In genomic region chr6:109295766-109296156, GRCh38 we compare ENCODE assay signal across 18 cellular contexts.
DNase-seq lines count a peak whose midpoint lies in the region; TF ChIP-seq lines count a peak whose summit lies in the region.
"Had no signal": no experiment of that assay in that cellular context is flagged by ENCODE, and none has a peak within 500 bp of the region (broad histone marks: within the 10 kb centered on the region; RNA-seq: fewer than 3 reads in every experiment).

No MANE protein-coding gene starts in this region.

- TF ChIP-seq CTCF in Peyer's patch (IDR thresholded peaks at IDR 0.05) (no peak), transverse colon (IDR thresholded peaks at IDR 0.05) (no peak), mesothelial cell of epicardium (IDR thresholded peaks at IDR 0.05; ENCODE audit: unreplicated experiment) (no peak), endothelial cell (IDR thresholded peaks at IDR 0.05; ENCODE audit: unreplicated experiment) (no peak)

- in situ Hi-C loops in transverse colon (cut with MboI; ENCODE audit: low pct_ligation_motif_present in 1 of 4, low pct_unique_long_range_greater_than_20kb in 1 of 4, low sequenced_read_pairs in 3 of 4) = no loop called here

- H3K4me1 ChIP-seq in Peyer's patch = peaks cover 0 to 31% (median 0%) of the 10 kb centered on the region in 4 donors
- peaks cover 62% of the 10 kb centered on the region for H3K4me1 ChIP-seq in mucosa of stomach (ENCODE audit: control insufficient read depth, insufficient read depth, low read length)
- peaks cover 5 to 79% (median 45%) of the 10 kb centered on the region in 4 donors for H3K4me1 ChIP-seq in transverse colon

- no peak for TF ChIP-seq EP300 in transverse colon (IDR thresholded peaks at IDR 0.05; ENCODE audit: low read depth)

- H3K4me3 Mint-ChIP-seq in mesothelial cell of epicardium (no peak overlapping the region), endothelial cell (ENCODE audit: unreplicated experiment) (no peak overlapping the region)
- H3K4me3 Mint-ChIP-seq: HFFc6 had no signal

- H3K27me3 ChIP-seq in Peyer's patch = no peaks in the 10 kb centered on the region
- no peaks in the 10 kb centered on the region for H3K27me3 ChIP-seq in mucosa of stomach (ENCODE audit: control insufficient read depth, insufficient read depth, low read length)
- H3K27me3 ChIP-seq in transverse colon = no peaks in the 10 kb centered on the region

- H3K9me3 ChIP-seq in Peyer's patch = no peaks in the 10 kb centered on the region
- no peaks in the 10 kb centered on the region for H3K9me3 ChIP-seq in mucosa of stomach (ENCODE audit: control insufficient read depth, low read length)
- no peaks in the 10 kb centered on the region for H3K9me3 ChIP-seq in transverse colon

- H3K9ac ChIP-seq in mucosa of stomach (ENCODE audit: low read length) = peak overlapping the region; percentile 10

- H3K27me3 Mint-ChIP-seq in mesothelial cell of epicardium (ENCODE audit: low read depth) (no peaks in the 10 kb centered on the region), endothelial cell (ENCODE audit: unreplicated experiment) (peaks cover 2% of the 10 kb centered on the region)

- H3K36me3 Mint-ChIP-seq in mesothelial cell of epicardium = no peaks in the 10 kb centered on the region
- H3K36me3 Mint-ChIP-seq in endothelial cell (ENCODE audit: low read depth, unreplicated experiment) = no peaks in the 10 kb centered on the region

- H3K9me3 Mint-ChIP-seq in mesothelial cell of epicardium = no peaks in the 10 kb centered on the region
- H3K9me3 Mint-ChIP-seq in endothelial cell (ENCODE audit: unreplicated experiment) = no peaks in the 10 kb centered on the region
- H3K9me3 Mint-ChIP-seq: HFFc6 had no signal

- DNase-seq in DMS153 treated with DMSO at 0.1 percent for 48 hours (lab: John Stamatoyannopoulos, UW; ENCODE audit: unreplicated experiment) (peak; percentile 68), DMS153 (lab: John Stamatoyannopoulos, UW) (no peak), Peyer's patch (no peak), transverse colon (no peak), mesothelial cell of epicardium (ENCODE audit: low spot score in 2 of 2, unreplicated experiment in 2 of 2) (no peak), T-helper 9 cell (no peak), endothelial cell (ENCODE audit: low spot score) (no peak)
- DNase-seq: 8988T, EL, GF-D8, H7, HFFc6, KBM-7, MM.1S, NCI-H1048, NCI-H226 had no signal

- TF ChIP-seq POLR2A in Peyer's patch (IDR thresholded peaks at IDR 0.05) (no peak), transverse colon (IDR thresholded peaks at IDR 0.05) (no peak)

- H3K4me3 ChIP-seq in Peyer's patch (no peak overlapping the region), mucosa of stomach (ENCODE audit: low read length) (no peak overlapping the region), transverse colon (no peak overlapping the region)

- H3K27ac Mint-ChIP-seq in mesothelial cell of epicardium (no peak overlapping the region), endothelial cell (ENCODE audit: unreplicated experiment) (no peak overlapping the region)
- H3K27ac Mint-ChIP-seq: HFFc6 had no signal

- no peaks in the 10 kb centered on the region for H3K36me3 ChIP-seq in Peyer's patch
- no peaks in the 10 kb centered on the region for H3K36me3 ChIP-seq in mucosa of stomach (ENCODE audit: control insufficient read depth, insufficient read depth, low read length)
- H3K36me3 ChIP-seq in transverse colon = no peaks in the 10 kb centered on the region

- H3K27ac ChIP-seq in Peyer's patch = peak overlapping the region in 3 of 4 donors; percentile 44 to 86 (median 75)
- peak overlapping the region; percentile 75 to 85 (median 82) for H3K27ac ChIP-seq in transverse colon
- H3K27ac ChIP-seq: C4-2B had no signal

- intact Hi-C loops in transverse colon (cut with DNase I; ENCODE audit: low total_unique reads) = no loop called here

- peaks cover 26% of the 10 kb centered on the region for H3K4me1 Mint-ChIP-seq in mesothelial cell of epicardium
- peaks cover 48% of the 10 kb centered on the region for H3K4me1 Mint-ChIP-seq in endothelial cell (ENCODE audit: unreplicated experiment)

- WGBS in transverse colon (ENCODE audit: low coverage in 1 of 2), 2 donors = 37 to 56% methylated on average over 2 to 3 of the region's 3 CpGs
